ENCODE assay signal across 9 cellular contexts in genomic region chr21:38769253-38769780, GRCh38. TPM values are rescaled to one million over a fixed set of nuclear protein-coding genes. Genes with fewer than 3 reads are reported as not detected.
A peak's percentile ranks its signal among the peaks of the same experiment; 100 is the strongest.
DNase-seq lines count a peak whose midpoint lies in the region; ATAC-seq, FAIRE-seq and TF ChIP-seq lines count a peak whose summit lies in the region.
"Had no signal": no experiment of that assay in that cellular context is flagged by ENCODE, and none has a peak within 500 bp of the region (broad histone marks: within the 10 kb centered on the region; RNA-seq: fewer than 3 reads in every experiment).

No MANE protein-coding gene starts in this region.

- H3K36me3 ChIP-seq in CD4-positive, CD25-positive, alpha-beta regulatory T cell (ENCODE audit: control insufficient read depth, insufficient read depth, low read length) = no peaks in the 10 kb centered on the region
- H3K36me3 ChIP-seq in KOPT-K1 (ENCODE audit: insufficient read depth, low read length) (no peaks in the 10 kb centered on the region), adipocyte (ENCODE audit: control insufficient read depth, insufficient read depth, low read length, severe bottlenecking) (no peaks in the 10 kb centered on the region)

- no peak for FAIRE-seq in D721Med (lab: Jason Lieb, UNC)
- FAIRE-seq: H54 had no signal

- no peak for DNase-seq in CD4-positive, CD25-positive, alpha-beta regulatory T cell
- DNase-seq in adipocyte (ENCODE audit: low read depth) (peak; percentile 82), myocyte (ENCODE audit: low read depth) (peak; percentile 24), GM10266 (ENCODE audit: extremely low spot score) (no peak), NCI-H128 (lab: John Stamatoyannopoulos, UW; ENCODE audit: unreplicated experiment) (no peak), D721Med (ENCODE audit: insufficient read length, low spot score) (no peak)

- peak overlapping the region; percentile 89 to 99 (median 95) for H3K27ac Mint-ChIP-seq in CD4-positive, CD25-positive, alpha-beta regulatory T cell

- H3K36me3 Mint-ChIP-seq in CD4-positive, CD25-positive, alpha-beta regulatory T cell = no peaks in the 10 kb centered on the region

- H3K4me1 Mint-ChIP-seq in CD4-positive, CD25-positive, alpha-beta regulatory T cell = peaks cover 10 to 35% (median 28%) of the 10 kb centered on the region in 4 donors

- no peak overlapping the region for H3K27ac ChIP-seq in CD4-positive, CD25-positive, alpha-beta regulatory T cell (ENCODE audit: insufficient read depth, low read length, poor library complexity, severe bottlenecking)
- H3K27ac ChIP-seq in KOPT-K1 (ENCODE audit: low read depth, low read length, poor library complexity, severe bottlenecking) = peak overlapping the region; percentile 90

- no peak overlapping the region for H3K4me3 ChIP-seq in CD4-positive, CD25-positive, alpha-beta regulatory T cell (ENCODE audit: low read depth, low read length)
- H3K4me3 ChIP-seq in adipocyte (ENCODE audit: low read length) = no peak overlapping the region

- no peaks in the 10 kb centered on the region for H3K9me3 ChIP-seq in CD4-positive, CD25-positive, alpha-beta regulatory T cell (ENCODE audit: control insufficient read depth in 2 of 2, low read length in 2 of 2)
- H3K9me3 ChIP-seq in KOPT-K1 (ENCODE audit: insufficient read depth, low read length, poor library complexity, severe bottlenecking) (peaks cover 5% of the 10 kb centered on the region), adipocyte (ENCODE audit: control insufficient read depth, low read length) (peaks cover 3% of the 10 kb centered on the region)

- H3K4me1 ChIP-seq in CD4-positive, CD25-positive, alpha-beta regulatory T cell (ENCODE audit: control insufficient read depth, insufficient read depth, low read length, poor library complexity, severe bottlenecking) = peaks cover 17% of the 10 kb centered on the region
- peaks cover 31% of the 10 kb centered on the region for H3K4me1 ChIP-seq in adipocyte (ENCODE audit: control insufficient read depth, insufficient read depth, low read length)

- no peak for TF ChIP-seq CTCF in GM10266 (IDR thresholded peaks at IDR 0.05; ENCODE audit: control insufficient read depth, insufficient read depth, low read depth, missing control alignments)
- TF ChIP-seq CTCF in D721Med (IDR thresholded peaks at IDR 0.05; ENCODE audit: insufficient read depth, missing control alignments) = no peak

- H3K4me3 Mint-ChIP-seq in CD4-positive, CD25-positive, alpha-beta regulatory T cell = peak overlapping the region in 2 of 4 donors; percentile 83 to 88

- peaks cover 54% of the 10 kb centered on the region for H3K27me3 Mint-ChIP-seq in CD4-positive, CD25-positive, alpha-beta regulatory T cell

- peaks cover 0 to 2% (median 0%) of the 10 kb centered on the region in 7 donors for H3K9me3 Mint-ChIP-seq in CD4-positive, CD25-positive, alpha-beta regulatory T cell

- peaks cover 7% of the 10 kb centered on the region for H3K27me3 ChIP-seq in CD4-positive, CD25-positive, alpha-beta regulatory T cell (ENCODE audit: control insufficient read depth, insufficient read depth, low read length)
- H3K27me3 ChIP-seq in adipocyte (replicated peaks; ENCODE audit: control insufficient read depth, insufficient read depth, low read length) = peaks cover 7% of the 10 kb centered on the region

- H3K9ac ChIP-seq in adipocyte (ENCODE audit: low read length) = no peak overlapping the region

- no peak for ATAC-seq in CD4-positive, CD25-positive, alpha-beta regulatory T cell (ENCODE audit: low read depth in 2 of 2)
- no peak for ATAC-seq in GM18907 (IDR thresholded peaks at IDR 0.05; ENCODE audit: unreplicated experiment)

RNA-seq across cellular contexts. Expression of gene ETS2, which starts 36.4 kb away (rescaled TPM):
- total RNA-seq in CD4-positive, CD25-positive, alpha-beta regulatory T cell = 12.3 TPM
- 1 to 10 TPM; 2.6 to 5.8 (median 4.4) TPM for polyA plus RNA-seq in CD4-positive, CD25-positive, alpha-beta regulatory T cell
- 4.3 and 8.2 TPM in 2 replicates for total RNA-seq in myocyte
- 6.6 TPM for polyA plus RNA-seq in myocyte (2012)

Comparison
In these comparisons a context has a peak if more than half of its experiments do, and no peak if none do; other contexts are left out.
1. DNase-seq: peak in adipocyte (single experiment) and myocyte (single experiment); none in CD4-positive, CD25-positive, alpha-beta regulatory T cell (0 of 3), GM10266 (single experiment), NCI-H128 (single experiment) and D721Med (single experiment).